ENCODE assay signal across 8 cellular contexts in genomic region chr11:33802414-33802950, GRCh38. TPM values are rescaled to one million over a fixed set of nuclear protein-coding genes. Genes with fewer than 3 reads are reported as not detected.
A peak's percentile ranks its signal among the peaks of the same experiment; 100 is the strongest.
DNase-seq lines count a peak whose midpoint lies in the region; ATAC-seq and TF ChIP-seq lines count a peak whose summit lies in the region.

No MANE protein-coding gene starts in this region.

- CTCF ChIA-PET in activated CD4-positive, alpha-beta T cell treated with anti-CD3 and anti-CD28 coated beads, Interleukin-2, amount 10 ng/mL, durations not matched to agents 7 days and 5 days (lab: Charles Lee): interaction anchor here (0.8 kb wide), 1 partner anchor 12 kb away, joined by 3 read pairs; no protein-coding TSS in a partner anchor
- CTCF ChIA-PET in WTC11 (lab: Charles Lee): interaction anchor here (0.6 to 2.0 kb wide), 5 partner anchors 17 to 86 kb away, joined by 3 to 10 read pairs (median 3); no protein-coding TSS in a partner anchor

- POLR2A ChIA-PET in activated CD4-positive, alpha-beta T cell treated with anti-CD3 and anti-CD28 coated beads, Interleukin-2, amount 10 ng/mL, durations not matched to agents 7 days and 5 days (lab: Charles Lee): no interaction called here
- POLR2A ChIA-PET in WTC11 (lab: Charles Lee): interaction anchor here (0.5 to 1.1 kb wide), 2 partner anchors 67 to 235 kb away, joined by 3 to 4 read pairs; no protein-coding TSS in a partner anchor

- no peak for TF ChIP-seq CTCF in WTC11 (IDR thresholded peaks at IDR 0.05)
- TF ChIP-seq CTCF in foreskin fibroblast (IDR thresholded peaks at IDR 0.05; ENCODE audit: low read depth, low read length): no peak
- no peak for TF ChIP-seq CTCF in GM10266 (IDR thresholded peaks at IDR 0.05; ENCODE audit: control insufficient read depth, insufficient read depth, low read depth, missing control alignments)

- peak overlapping the region; percentile 32 to 40 for H3K4me3 ChIP-seq in foreskin fibroblast (ENCODE audit: low read depth in 1 of 2, low read length in 2 of 2)
- peak overlapping the region; percentile 47 for H3K4me3 ChIP-seq in neuron (ENCODE audit: low read length)

- no peaks in the 10 kb centered on the region for H3K9me3 Mint-ChIP-seq in activated CD4-positive, alpha-beta T cell treated with anti-CD3 and anti-CD28 coated beads, Interleukin-2, amount 10 ng/mL, durations not matched to agents 7 days and 5 days
- H3K9me3 Mint-ChIP-seq in WTC11: no peaks in the 10 kb centered on the region

- H3K27me3 Mint-ChIP-seq in activated CD4-positive, alpha-beta T cell treated with anti-CD3 and anti-CD28 coated beads, Interleukin-2, amount 10 ng/mL, durations not matched to agents 7 days and 5 days: peaks cover 69% of the 10 kb centered on the region
- H3K27me3 Mint-ChIP-seq in WTC11 (ENCODE audit: low read depth): peaks cover 45% of the 10 kb centered on the region

- H3K4me1 Mint-ChIP-seq in activated CD4-positive, alpha-beta T cell treated with anti-CD3 and anti-CD28 coated beads, Interleukin-2, amount 10 ng/mL, durations not matched to agents 7 days and 5 days: no peaks in the 10 kb centered on the region
- H3K4me1 Mint-ChIP-seq in WTC11: peaks cover 9% of the 10 kb centered on the region

- H3K36me3 Mint-ChIP-seq in activated CD4-positive, alpha-beta T cell treated with anti-CD3 and anti-CD28 coated beads, Interleukin-2, amount 10 ng/mL, durations not matched to agents 7 days and 5 days (ENCODE audit: low read depth): no peaks in the 10 kb centered on the region
- no peaks in the 10 kb centered on the region for H3K36me3 Mint-ChIP-seq in WTC11

- H3K9me3 ChIP-seq in neuron (ENCODE audit: low read length): no peaks in the 10 kb centered on the region

- ATAC-seq in WTC11 (peak; percentile 98), GM19351 (IDR thresholded peaks at IDR 0.05; ENCODE audit: unreplicated experiment) (no peak)

- H3K36me3 ChIP-seq in neuron (ENCODE audit: insufficient read depth, low read length): no peaks in the 10 kb centered on the region

- peak overlapping the region; percentile 70 for H2AFZ ChIP-seq in neuron (ENCODE audit: low read depth, low read length)

- H3K27ac Mint-ChIP-seq in activated CD4-positive, alpha-beta T cell treated with anti-CD3 and anti-CD28 coated beads, Interleukin-2, amount 10 ng/mL, durations not matched to agents 7 days and 5 days: no peak overlapping the region
- no peak overlapping the region; the same call in 1 of the 2 replicates for H3K27ac Mint-ChIP-seq in WTC11

- peak; percentile 11 for DNase-seq in activated CD4-positive, alpha-beta T cell treated with anti-CD3 and anti-CD28 coated beads, Interleukin-2, amount 50 U/mL, for 1 hour
- no peak for DNase-seq in activated CD4-positive, alpha-beta T cell treated with anti-CD3 and anti-CD28 coated beads, Interleukin-2, amount 10 ng/mL, durations not matched to agents 7 days and 5 days
- peak; percentile 91 for DNase-seq in NCI-H187 treated with DMSO at 0.1 percent for 48 hours (lab: John Stamatoyannopoulos, UW)
- peak; percentile 78 for DNase-seq in WTC11 (ENCODE audit: low spot score)
- peak; percentile 78 to 92 for DNase-seq in foreskin fibroblast
- no peak for DNase-seq in GM10266 (ENCODE audit: extremely low spot score)

- peaks cover 12% of the 10 kb centered on the region for H3K4me1 ChIP-seq in neuron (ENCODE audit: insufficient read depth, low read length)

- peaks cover 41% of the 10 kb centered on the region for H3K27me3 ChIP-seq in neuron (ENCODE audit: insufficient read depth, low read length)

- no peak overlapping the region for H3K4me3 Mint-ChIP-seq in activated CD4-positive, alpha-beta T cell treated with anti-CD3 and anti-CD28 coated beads, Interleukin-2, amount 10 ng/mL, durations not matched to agents 7 days and 5 days
- peak overlapping the region; percentile 77 for H3K4me3 Mint-ChIP-seq in WTC11

TF ChIP-seq in WTC11, 78 proteins besides CTCF, POLR2A, EP300 and RAD21 (continues in another document):
- no peak for TF ChIP-seq SOX15 (CRISPR knock-in tag; IDR thresholded peaks at IDR 0.05)
- no peak for TF ChIP-seq JAZF1 (CRISPR knock-in tag; IDR thresholded peaks at IDR 0.05)
- TF ChIP-seq SP1 (CRISPR knock-in tag; conservative IDR thresholded peaks at IDR 0.05): 0 out of 2 replicates have a peak, but pooled peaks have one; percentile 39
- peak; percentile 10; the same call in 1 of the 2 replicates for TF ChIP-seq PRRX2 (CRISPR knock-in tag; IDR thresholded peaks at IDR 0.05)
- no peak for TF ChIP-seq TP53 (CRISPR knock-in tag; IDR thresholded peaks at IDR 0.05)
- TF ChIP-seq IRF1 (CRISPR knock-in tag; IDR thresholded peaks at IDR 0.05): 0 out of 2 replicates have a peak, but pooled peaks have one; percentile 24
- no peak for TF ChIP-seq TCF7 (CRISPR knock-in tag; IDR thresholded peaks at IDR 0.05; ENCODE audit: low read depth)
- TF ChIP-seq HMGXB4 (CRISPR knock-in tag; IDR thresholded peaks at IDR 0.05): 0 out of 2 replicates have a peak, but pooled peaks have one; percentile 64
- TF ChIP-seq OVOL2 (CRISPR knock-in tag; IDR thresholded peaks at IDR 0.05; ENCODE audit: borderline replicate concordance): no peak
- TF ChIP-seq PRDM15 (CRISPR knock-in tag; IDR thresholded peaks at IDR 0.05): peak; percentile 99
- TF ChIP-seq CDX4 (CRISPR knock-in tag; IDR thresholded peaks at IDR 0.05; ENCODE audit: borderline replicate concordance): no peak; the same call in 1 of the 2 replicates

RNA-seq across cellular contexts. Expression of gene FBXO3, which starts 28.2 kb away (rescaled TPM):
- total RNA-seq in activated CD4-positive, alpha-beta T cell treated with anti-CD3 and anti-CD28 coated beads, Interleukin-2, amount 10 ng/mL, durations not matched to agents 7 days and 5 days: 10 to 100 TPM; 22.7 to 24.2 TPM
- 14.5 to 19.0 TPM (median 15.7 TPM) in 3 replicates for total RNA-seq in WTC11 (2021)

Comparison
In these comparisons a context has a peak if more than half of its experiments do, and no peak if none do; other contexts are left out.
1. DNase-seq: peak in activated CD4-positive, alpha-beta T cell treated with anti-CD3 and anti-CD28 coated beads, Interleukin-2, amount 50 U/mL, for 1 hour (single experiment), NCI-H187 treated with DMSO at 0.1 percent for 48 hours (single experiment), WTC11 (single experiment) and foreskin fibroblast (2 of 2); none in activated CD4-positive, alpha-beta T cell treated with anti-CD3 and anti-CD28 coated beads, Interleukin-2, amount 10 ng/mL, durations not matched to agents 7 days and 5 days (single experiment) and GM10266 (single experiment).